ENCODE assay signal across 24 cellular contexts in genomic region chr1:115832651-115833050, GRCh38. TPM values are rescaled to one million over a fixed set of nuclear protein-coding genes. Genes with fewer than 3 reads are reported as not detected.
"Had no signal": no experiment of that assay in that cellular context is flagged by ENCODE, and none has a peak within 500 bp of the region (broad histone marks: within the 10 kb centered on the region; RNA-seq: fewer than 3 reads in every experiment).

No MANE protein-coding gene starts in this region.

- H3K36me3 Mint-ChIP-seq: activated naive CD4-positive, alpha-beta T cell treated with anti-CD3 and anti-CD28 coated beads, Interleukin-2, amount 50 U/mL, for 24 hours; immature natural killer cell had no signal

- DNase-seq: activated CD4-positive, CD25-positive, alpha-beta regulatory T cell treated with anti-CD3 and anti-CD28 coated beads, Interleukin-2, amount 50 U/mL, for 72 hours; activated CD8-positive, alpha-beta memory T cell treated with anti-CD3 and anti-CD28 coated beads for 24 hours; activated effector memory CD4-positive, alpha-beta T cell treated with anti-CD3 and anti-CD28 coated beads, Interleukin-2, amount 50 U/mL, for 16 hours; activated T-cell treated with anti-CD3 and anti-CD28 coated beads, Interleukin-2, amount 50 U/mL, for 72 hours; effector CD4-positive, alpha-beta T cell; heart right ventricle; immature natural killer cell; kidney glomerular epithelial cell; left ventricle myocardium inferior; mammary epithelial cell; midbrain; nucleus accumbens; posterior cingulate gyrus; sigmoid colon; stimulated activated CD4-positive, alpha-beta T cell treated with anti-CD3 and anti-CD28 coated beads, Interleukin-12 subunit alpha, Interleukin-12 subunit beta, amount 100 ng/mL, for 4 hours; stimulated activated CD4-positive, alpha-beta T cell treated with anti-CD3 and anti-CD28 coated beads, Interleukin-1b, Interleukin-23, amount 100 ng/mL, for 48 hours; stimulated activated CD8-positive, alpha-beta memory T cell treated with anti-CD3 and anti-CD28 coated beads, Interleukin-4, amount 100 ng/mL, for 48 hours; stimulated activated naive CD4-positive, alpha-beta T cell; T-helper 9 cell; thyroid gland had no signal

- H3K9me3 Mint-ChIP-seq: activated naive CD4-positive, alpha-beta T cell treated with anti-CD3 and anti-CD28 coated beads, Interleukin-2, amount 50 U/mL, for 24 hours; activated T-cell treated with anti-CD3 and anti-CD28 coated beads, Interleukin-2, amount 50 U/mL, for 72 hours; immature natural killer cell; nephron had no signal

- H3K27ac ChIP-seq: gastroesophageal sphincter, heart right ventricle, left ventricle myocardium inferior, sigmoid colon, thyroid gland had no signal

- H3K27ac Mint-ChIP-seq: activated naive CD4-positive, alpha-beta T cell treated with anti-CD3 and anti-CD28 coated beads, Interleukin-2, amount 50 U/mL, for 24 hours; activated T-cell treated with anti-CD3 and anti-CD28 coated beads, Interleukin-2, amount 50 U/mL, for 72 hours; immature natural killer cell; nephron had no signal

- H3K4me3 ChIP-seq: gastroesophageal sphincter, heart right ventricle, left ventricle myocardium inferior, sigmoid colon, thyroid gland had no signal

- H3K4me3 Mint-ChIP-seq: activated naive CD4-positive, alpha-beta T cell treated with anti-CD3 and anti-CD28 coated beads, Interleukin-2, amount 50 U/mL, for 24 hours; activated T-cell treated with anti-CD3 and anti-CD28 coated beads, Interleukin-2, amount 50 U/mL, for 72 hours; immature natural killer cell; nephron had no signal

- H3K9me3 ChIP-seq: gastroesophageal sphincter, heart right ventricle, left ventricle myocardium inferior, sigmoid colon, thyroid gland had no signal

- H3K36me3 ChIP-seq: gastroesophageal sphincter, heart right ventricle, left ventricle myocardium inferior, sigmoid colon, thyroid gland had no signal

RNA-seq across cellular contexts. Expression of gene NHLH2, which starts 8.3 kb away (rescaled TPM):
- total RNA-seq: gastroesophageal sphincter, heart right ventricle, left ventricle myocardium inferior, subcutaneous adipose tissue, thyroid gland had no signal
- polyA plus RNA-seq: heart right ventricle, immature natural killer cell, sigmoid colon had no signal
